Comparison of ENCODE assay signal across 1 cellular context in genomic region chr12:113302466-113302865, GRCh38.
TF ChIP-seq lines count a peak whose summit lies in the region.

No MANE protein-coding gene starts in this region.

TF ChIP-seq in K562, 482 proteins besides CTCF, POLR2A, EP300 and RAD21:
- TF ChIP-seq SP1 (CRISPR knock-in tag; IDR thresholded peaks at IDR 0.05) (0 out of 2 replicates have a peak, but pooled peaks have one; percentile 16), CBX2 (IDR thresholded peaks at IDR 0.05; ENCODE audit: insufficient read depth, low read length, poor library complexity, severe bottlenecking) (no peak), E4F1 (CRISPR knock-in tag; IDR thresholded peaks at IDR 0.05; ENCODE audit: borderline replicate concordance) (no peak)
